ENCODE assay signal across 16 cellular contexts in genomic region chr22:35454416-35455054, GRCh38. TPM values are rescaled to one million over a fixed set of nuclear protein-coding genes. Genes with fewer than 3 reads are reported as not detected.
DNase-seq lines count a peak whose midpoint lies in the region; ATAC-seq, FAIRE-seq and TF ChIP-seq lines count a peak whose summit lies in the region.
"Had no signal": no experiment of that assay in that cellular context is flagged by ENCODE, and none has a peak within 500 bp of the region (broad histone marks: within the 10 kb centered on the region; RNA-seq: fewer than 3 reads in every experiment).

No MANE protein-coding gene starts in this region.

- POLR2A ChIA-PET in A673 (lab: Charles Lee; ENCODE audit: low non-redundant PET): no interaction called here
- POLR2A ChIA-PET in K562 (lab: Yijun Ruan, JAX): no interaction called here

- H3K27me3 ChIP-seq in A673 (replicated peaks; ENCODE audit: insufficient read depth, low read depth, low read length, poor library complexity): no peaks in the 10 kb centered on the region
- H3K27me3 ChIP-seq in K562 (ENCODE audit: control insufficient read depth in 2 of 2, insufficient read depth in 2 of 2, low read length in 2 of 2): peaks cover 0 to 10% of the 10 kb centered on the region in 2 experiments; a peak in 1 of 5 replicates
- H3K27me3 ChIP-seq in lower lobe of right lung (ENCODE audit: low read depth): no peaks in the 10 kb centered on the region

- TF ChIP-seq EP300 in K562 (IDR thresholded peaks at IDR 0.05; ENCODE audit: low read length): no peak

- no peaks in the 10 kb centered on the region for H3K9me3 ChIP-seq in A673 (ENCODE audit: low read depth, low read length, poor library complexity, severe bottlenecking)
- no peaks in the 10 kb centered on the region for H3K9me3 ChIP-seq in K562 (replicated peaks; ENCODE audit: control insufficient read depth, insufficient read depth, low read depth, low read length)
- no peaks in the 10 kb centered on the region for H3K9me3 ChIP-seq in lower lobe of right lung

- no peak for FAIRE-seq in K562 (lab: Jason Lieb, UNC)

- in situ Hi-C loops in K562 (cut with MboI): no loop called here

- TF ChIP-seq RAD21 in K562 (CRISPR knock-in tag; conservative IDR thresholded peaks at IDR 0.05 in 1 of 2, IDR thresholded peaks at IDR 0.05 in 1 of 2): no peak

- H2AFZ ChIP-seq in K562 (ENCODE audit: low read depth, low read length): no peak overlapping the region

- BruUV-seq in A673 (replicated peaks; lab: Mats Ljungman, UMichigan) (no TSS peak), K562 (replicated peaks; lab: Mats Ljungman, UMichigan) (no TSS peak)

- 14% methylated on average over 7 of the region's 9 CpGs for WGBS in K562 (ENCODE audit: insufficient coverage, low coverage, missing lambda C conversion rate)

- CTCF ChIA-PET in A673 (lab: Charles Lee) (no interaction called here), K562 (lab: Yijun Ruan, JAX; ENCODE audit: low intra/inter-chr PET ratio) (no interaction called here)

- H3K9me1 ChIP-seq in K562 (ENCODE audit: control insufficient read depth, insufficient read depth, low read length): no peaks in the 10 kb centered on the region

- ATAC-seq in K562 (no peak), lower lobe of right lung (no peak), HG02885 (IDR thresholded peaks at IDR 0.05; ENCODE audit: poor library complexity, unreplicated experiment) (no peak), GM18519 (IDR thresholded peaks at IDR 0.05; ENCODE audit: low FRiP score, unreplicated experiment) (no peak), GM18520 (IDR thresholded peaks at IDR 0.05; ENCODE audit: unreplicated experiment) (no peak)
- ATAC-seq: activated T-cell treated with anti-CD3 and anti-CD28 coated beads, Interleukin-2, amount 50 U/mL, for 4 hours; T-cell had no signal

- H3K4me1 ChIP-seq in A673 (ENCODE audit: insufficient read depth, low read length, poor library complexity, severe bottlenecking): peaks cover 19% of the 10 kb centered on the region
- H3K4me1 ChIP-seq in K562 (replicated peaks in 1 of 2; ENCODE audit: control insufficient read depth in 2 of 2, insufficient read depth in 2 of 2, low read length in 2 of 2): peaks cover 0 to 4% of the 10 kb centered on the region in 2 experiments; a peak in 2 of 5 replicates
- peaks cover 8% of the 10 kb centered on the region for H3K4me1 ChIP-seq in lower lobe of right lung

- intact Hi-C loops in A673 (cut with micrococcal nuclease; ENCODE audit: unreplicated experiment): loop anchor here (1.0 to 5.0 kb wide), 3 partner anchors 102 to 129 kb away; no protein-coding TSS in a partner anchor
- intact Hi-C loops in K562 (cut with micrococcal nuclease): no loop called here
- intact Hi-C loops in lower lobe of right lung (cut with DNase I): no loop called here

- H3K4me3 ChIP-seq in A673 (ENCODE audit: low read depth, low read length, poor library complexity, severe bottlenecking) (no peak overlapping the region), K562 (no peak overlapping the region), lower lobe of right lung (no peak overlapping the region)

- H3K36me3 ChIP-seq in A673 (ENCODE audit: insufficient read depth, low read length, poor library complexity, severe bottlenecking): no peaks in the 10 kb centered on the region
- no peaks in the 10 kb centered on the region for H3K36me3 ChIP-seq in K562 (ENCODE audit: control insufficient read depth, insufficient read depth, low read length)
- H3K36me3 ChIP-seq in lower lobe of right lung: no peaks in the 10 kb centered on the region

- no peak overlapping the region for H3K9ac ChIP-seq in K562 (ENCODE audit: insufficient read depth in 1 of 2, low read depth in 2 of 2, low read length in 2 of 2)

- H3K79me2 ChIP-seq in K562 (ENCODE audit: control insufficient read depth, insufficient read depth, low read length): no peaks in the 10 kb centered on the region

- TF ChIP-seq POLR2A in K562 (conservative IDR thresholded peaks at IDR 0.05): no peak

- H3K4me2 ChIP-seq in K562 (ENCODE audit: insufficient read depth, low read length): no peak overlapping the region

- H3K27ac ChIP-seq in A673 (ENCODE audit: low read depth, low read length, poor library complexity, severe bottlenecking) (no peak overlapping the region), K562 (ENCODE audit: extremely low read depth, low read depth, low read length) (no peak overlapping the region), lower lobe of right lung (no peak overlapping the region)
- H3K27ac ChIP-seq: C4-2B had no signal

- TF ChIP-seq CTCF in A673 (conservative IDR thresholded peaks at IDR 0.05; ENCODE audit: low read depth, low read length) (peak; percentile 45), GM12873 (IDR thresholded peaks at IDR 0.05; ENCODE audit: insufficient read depth, low read depth, low read length, missing control alignments) (peak; percentile 6), K562 (IDR thresholded peaks at IDR 0.05 in 2 of 3, conservative IDR thresholded peaks at IDR 0.05 in 1 of 3; ENCODE audit: insufficient read depth in 2 of 3, low read depth in 1 of 3, low read length in 3 of 3) (peak in 1 of 3 experiments; percentile 15; a peak in 1 of 6 replicates), lower lobe of right lung (IDR thresholded peaks at IDR 0.05) (peak; percentile 31)

- DNase-seq in A673 (ENCODE audit: low spot score) (peak; percentile 65), K562 (ENCODE audit: extremely low read depth in 1 of 4, low spot score in 3 of 4) (no peak), lower lobe of right lung (no peak), NCI-H128 (lab: John Stamatoyannopoulos, UW; ENCODE audit: unreplicated experiment) (no peak)
- DNase-seq: activated T-cell treated with anti-CD3 and anti-CD28 coated beads, Interleukin-2, amount 50 U/mL, for 4 hours; amniotic stem cell; GF-D8; NCI-H187; stimulated activated CD4-positive, alpha-beta T cell treated with anti-CD3 and anti-CD28 coated beads, Interleukin-4, amount 100 ng/mL, for 24 hours; stimulated activated naive B cell treated with anti-CD40 and anti-IgM and Interleukin-4, amounts not matched to agents 10 μg/mL and 1 μg/mL and 100 μg/mL, for 72 hours; T-cell had no signal

- H4K20me1 ChIP-seq in K562 (replicated peaks; ENCODE audit: control insufficient read depth, insufficient read depth, low read length): no peaks in the 10 kb centered on the region

TF ChIP-seq in K562, 482 proteins besides CTCF, POLR2A, EP300 and RAD21 (continues in another document):
- TF ChIP-seq ZNF512 (tag; IDR thresholded peaks at IDR 0.05) (no peak), NONO (IDR thresholded peaks at IDR 0.05; ENCODE audit: low read depth in 2 of 2, low read length in 1 of 2) (no peak), ZBTB8A (IDR thresholded peaks at IDR 0.05; ENCODE audit: partially characterized antibody) (no peak), RBM25 (IDR thresholded peaks at IDR 0.05; ENCODE audit: low read depth, low read length, severe bottlenecking) (peak; percentile 40), CGGBP1 (CRISPR knock-in tag; IDR thresholded peaks at IDR 0.05) (no peak), KDM2B (CRISPR knock-in tag; IDR thresholded peaks at IDR 0.05) (no peak), ZBTB1 (CRISPR knock-in tag; IDR thresholded peaks at IDR 0.05; ENCODE audit: borderline replicate concordance, low read depth) (no peak)

RNA-seq across cellular contexts. Expression of gene MCM5, which starts 54.6 kb away (rescaled TPM):
- total RNA-seq in A673 (2021) (245 and 261 TPM in 2 replicates), K562 (2014; rRNA removed) (102 and 119 TPM in 2 replicates), K562 (2014; rRNA removed; fragmentation: Illumina TruSeq; extraction: Trizol) (35.3 and 53.6 TPM in 2 replicates), K562 (2015; rRNA removed; fragmentation: Illumina TruSeq; extraction: Trizol) (64.2 and 66.9 TPM in 2 replicates), K562 (2021) (173 and 180 TPM in 2 replicates), lower lobe of right lung (25.7 TPM)
- total RNA-seq in K562 (2011; cell fraction: chromatin; rRNA removed; ENCODE audit: low replicate concordance): 102 and 198 TPM in 2 replicates
- 132 and 145 TPM in 2 replicates for total RNA-seq in K562 (2011; cell fraction: nucleolus; rRNA removed)
- total RNA-seq in K562 (2011; cell fraction: nucleoplasm; rRNA removed): 131 and 138 TPM in 2 replicates
- polyA plus RNA-seq in K562 (2011; rRNA removed) (66.1 and 116 TPM in 2 replicates), K562 (2014; fragmentation: Illumina TruSeq; extraction: Trizol) (65.1 and 91.4 TPM in 2 replicates), K562 (2014; fragmentation: Nextera tagmentation; extraction: Ambion mirVana) (10 to 100 TPM in 1 of 2 experiments, 1 to 10 TPM in 1; 5.6 to 11.8 TPM), K562 (2014; rRNA removed) (72.4 and 73.5 TPM in 2 replicates)
- polyA plus RNA-seq in K562 (2011; cell fraction: cytosol; rRNA removed): 55.6 and 87.5 TPM in 2 replicates
- polyA plus RNA-seq in K562 (2011; cell fraction: nucleus; rRNA removed): 193 and 217 TPM in 2 replicates
- 118 and 169 TPM in 2 replicates for polyA plus RNA-seq in K562 (2012)
- polyA minus RNA-seq in K562 (2011; rRNA and poly(A)+ RNA removed): 76.7 and 97.6 TPM in 2 replicates
- polyA minus RNA-seq in K562 (2011; cell fraction: cytosol; rRNA and poly(A)+ RNA removed): 111 and 112 TPM in 2 replicates
- 71.9 and 112 TPM in 2 replicates for polyA minus RNA-seq in K562 (2011; cell fraction: nucleus; rRNA and poly(A)+ RNA removed)
